Comparison of ENCODE assay signal across 9 cellular contexts in genomic region chrX:70476934-70477733, GRCh38. TPM values are rescaled to one million over a fixed set of nuclear protein-coding genes. Genes with fewer than 3 reads are reported as not detected.
A peak's percentile ranks its signal among the peaks of the same experiment; 100 is the strongest.
DNase-seq lines count a peak whose midpoint lies in the region; ATAC-seq, FAIRE-seq and TF ChIP-seq lines count a peak whose summit lies in the region.
"Had no signal": no experiment of that assay in that cellular context is flagged by ENCODE, and none has a peak within 500 bp of the region (broad histone marks: within the 10 kb centered on the region; RNA-seq: fewer than 3 reads in every experiment).

No MANE protein-coding gene starts in this region.

- H3K9me3 Mint-ChIP-seq in neural crest cell: no peaks in the 10 kb centered on the region

- no peaks in the 10 kb centered on the region for H3K79me2 ChIP-seq in endothelial cell of umbilical vein (ENCODE audit: control insufficient read depth, insufficient read depth, low read length)

- H4K20me1 ChIP-seq in endothelial cell of umbilical vein (replicated peaks; ENCODE audit: control insufficient read depth, extremely low read depth, insufficient read depth, low read length): no peaks in the 10 kb centered on the region

- dilution Hi-C loops in endothelial cell of umbilical vein (cut with MboI; ENCODE audit: extremely low pct_ligation_motif_present, low sequenced_read_pairs): no loop called here

- intact Hi-C loops in endothelial cell of umbilical vein (cut with micrococcal nuclease): loop anchor here (2.0 kb wide), 1 partner anchor 22 kb away; no protein-coding TSS in a partner anchor

- H3K4me3 Mint-ChIP-seq in neural crest cell: no peak overlapping the region

- no peak for TF ChIP-seq POLR2A in endothelial cell of umbilical vein (IDR thresholded peaks at IDR 0.05; ENCODE audit: low read depth, low read length)

- no peaks in the 10 kb centered on the region for H3K9me1 ChIP-seq in endothelial cell of umbilical vein (replicated peaks; ENCODE audit: control insufficient read depth, extremely low read depth, insufficient read depth, low read length)

- no peaks in the 10 kb centered on the region for H3K36me3 ChIP-seq in endothelial cell of umbilical vein (ENCODE audit: control insufficient read depth in 2 of 2, extremely low read depth in 1 of 2, insufficient read depth in 2 of 2, low read length in 2 of 2)

- no TSS peak for BruUV-seq in endothelial cell of umbilical vein (replicated peaks; lab: Mats Ljungman, UMichigan)

- no peaks in the 10 kb centered on the region for H3K27me3 Mint-ChIP-seq in neural crest cell (ENCODE audit: low read depth)

- H3K4me3 ChIP-seq in endothelial cell of umbilical vein (replicated peaks in 1 of 3; ENCODE audit: insufficient read depth in 1 of 3, low read depth in 1 of 3, low read length in 3 of 3): no peak overlapping the region

- FAIRE-seq in endothelial cell of umbilical vein (lab: Jason Lieb, UNC): peak; percentile 83

- peaks cover 50% of the 10 kb centered on the region for H3K4me1 Mint-ChIP-seq in neural crest cell

- H3K27me3 ChIP-seq in endothelial cell of umbilical vein (ENCODE audit: control insufficient read depth in 2 of 2, insufficient read depth in 2 of 2, low read length in 2 of 2): no peaks in the 10 kb centered on the region

- no peak for ATAC-seq in HG02852 (IDR thresholded peaks at IDR 0.05; ENCODE audit: unreplicated experiment)

- TF ChIP-seq CTCF in endothelial cell of umbilical vein (IDR thresholded peaks at IDR 0.05; ENCODE audit: extremely low read depth in 1 of 2, insufficient read depth in 1 of 2, low read depth in 1 of 2, low read length in 2 of 2): no peak
- no peak for TF ChIP-seq CTCF in neural crest cell (conservative IDR thresholded peaks at IDR 0.05)

- peaks cover 40% of the 10 kb centered on the region for H3K4me1 ChIP-seq in endothelial cell of umbilical vein (ENCODE audit: control insufficient read depth, extremely low read depth, insufficient read depth, low read length)

- H2AFZ ChIP-seq in endothelial cell of umbilical vein (ENCODE audit: low read depth, low read length): peak overlapping the region; percentile 70

- DNase-seq in EH (ENCODE audit: low read depth) (peak; percentile 74), NCI-H510A (lab: John Stamatoyannopoulos, UW) (peak; percentile 5), endothelial cell of umbilical vein (ENCODE audit: low read depth, low spot score) (peak; percentile 55), neural crest cell (ENCODE audit: low read depth, low spot score) (no peak), NCI-H187 treated with DMSO at 0.1 percent for 48 hours (lab: John Stamatoyannopoulos, UW) (no peak), NCI-H1436 treated with DMSO at 0.1 percent for 48 hours (lab: John Stamatoyannopoulos, UW) (no peak), pons (ENCODE audit: low spot score) (no peak)
- DNase-seq: stimulated activated CD4-positive, alpha-beta T cell treated with anti-CD3 and anti-CD28 coated beads, Interleukin-4, amount 100 ng/mL, for 1 hour had no signal

- peak overlapping the region; percentile 50 for H3K27ac Mint-ChIP-seq in neural crest cell (ENCODE audit: unreplicated experiment)

- peak overlapping the region; percentile 18 for H3K4me2 ChIP-seq in endothelial cell of umbilical vein (ENCODE audit: insufficient read depth, low read length)

- CTCF ChIA-PET in endothelial cell of umbilical vein (lab: Charles Lee): interaction anchor here (1.4 kb wide), 1 partner anchor 25 kb away, joined by 6 read pairs; no protein-coding TSS in a partner anchor

- no peaks in the 10 kb centered on the region for H3K9me3 ChIP-seq in endothelial cell of umbilical vein (replicated peaks; ENCODE audit: control insufficient read depth, insufficient read depth, low read length)

- no peak overlapping the region for H3K9ac ChIP-seq in endothelial cell of umbilical vein (replicated peaks; ENCODE audit: extremely low read depth, insufficient read depth, low read length)

- H3K27ac ChIP-seq in endothelial cell of umbilical vein (ENCODE audit: insufficient read depth, low read depth, low read length): peak overlapping the region; percentile 66

- H3K36me3 Mint-ChIP-seq in neural crest cell (ENCODE audit: low read depth): peaks cover 21% of the 10 kb centered on the region

- POLR2A ChIA-PET in endothelial cell of umbilical vein (lab: Charles Lee): no interaction called here

TF ChIP-seq in endothelial cell of umbilical vein, 7 proteins besides CTCF, POLR2A, EP300 and RAD21:
- TF ChIP-seq POLR2AphosphoS5 (IDR thresholded peaks at IDR 0.05; ENCODE audit: insufficient read depth, low read depth, low read length) (peak; percentile 16), JUN (IDR thresholded peaks at IDR 0.05; ENCODE audit: borderline replicate concordance, insufficient read depth, insufficient read length, low read depth) (no peak), FOS (IDR thresholded peaks at IDR 0.05; ENCODE audit: borderline replicate concordance, insufficient read depth, low read length) (peak; percentile 54)

RNA-seq across cellular contexts. Expression of gene DLG3, which starts 32.5 kb away (rescaled TPM):
- 2.4 and 3.2 TPM in 2 replicates for total RNA-seq in endothelial cell of umbilical vein
- 0.89 and 1.2 TPM in 2 replicates for polyA plus RNA-seq in endothelial cell of umbilical vein
- 1.2 and 1.3 TPM in 2 replicates for polyA plus RNA-seq in endothelial cell of umbilical vein (2011; cell fraction: cytosol; rRNA removed)
- 3.1 and 3.5 TPM in 2 replicates for polyA plus RNA-seq in endothelial cell of umbilical vein (2011; cell fraction: nucleus; rRNA removed)
- 2.8 and 3.2 TPM in 2 replicates for polyA plus RNA-seq in endothelial cell of umbilical vein (2012)
- polyA minus RNA-seq in endothelial cell of umbilical vein: 2.7 and 3.4 TPM in 2 replicates
- 23.8 TPM for polyA minus RNA-seq in endothelial cell of umbilical vein (2011; cell fraction: cytosol; rRNA and poly(A)+ RNA removed)
- 1.1 TPM in 2 replicates for polyA minus RNA-seq in endothelial cell of umbilical vein (2011; cell fraction: nucleus; rRNA and poly(A)+ RNA removed)
- total RNA-seq in neural crest cell: 54.3 and 65.6 TPM in 2 replicates

RNA-seq across cellular contexts. Expression of gene GDPD2, which starts 54.0 kb away (rescaled TPM):
- total RNA-seq in endothelial cell of umbilical vein (0.29 and 0.35 TPM in 2 replicates), neural crest cell (5.3 and 6.0 TPM in 2 replicates)
- polyA plus RNA-seq in endothelial cell of umbilical vein: 0.08 and 0.11 TPM in 2 replicates
- 0.03 TPM in 1 of 2 replicates, not detected in the other for polyA plus RNA-seq in endothelial cell of umbilical vein (2011; cell fraction: cytosol; rRNA removed)
- 0.59 and 0.63 TPM in 2 replicates for polyA plus RNA-seq in endothelial cell of umbilical vein (2011; cell fraction: nucleus; rRNA removed)
- polyA plus RNA-seq in endothelial cell of umbilical vein (2012): not detected in 2 replicates
- not detected in 2 replicates for polyA minus RNA-seq in endothelial cell of umbilical vein
- polyA minus RNA-seq in endothelial cell of umbilical vein (2011; cell fraction: cytosol; rRNA and poly(A)+ RNA removed): not detected
- polyA minus RNA-seq in endothelial cell of umbilical vein (2011; cell fraction: nucleus; rRNA and poly(A)+ RNA removed): 1.0 and 1.5 TPM in 2 replicates

Comparison
In these comparisons a context has a peak if more than half of its experiments do, and no peak if none do; other contexts are left out.
1. DNase-seq: peak in EH (single experiment), NCI-H510A (single experiment) and endothelial cell of umbilical vein (single experiment); none in neural crest cell (single experiment), NCI-H187 treated with DMSO at 0.1 percent for 48 hours (single experiment), NCI-H1436 treated with DMSO at 0.1 percent for 48 hours (single experiment) and pons (single experiment).
2. RNA of gene DLG3, which starts 32.5 kb away (total RNA-seq): 54.3 to 65.6 TPM in neural crest cell; 2.4 to 3.2 TPM in endothelial cell of umbilical vein; every median in the first group is over 10 times any median in the second.